Comparison of ENCODE assay signal across 8 cellular contexts in genomic region chr1:40783001-40783905, GRCh38. TPM values are rescaled to one million over a fixed set of nuclear protein-coding genes. Genes with fewer than 3 reads are reported as not detected.
DNase-seq lines count a peak whose midpoint lies in the region; ATAC-seq and TF ChIP-seq lines count a peak whose summit lies in the region.

KCNQ4 (plus strand) TSS chr1:40783787; CDS start chr1:40784094, 307 bp downstream.

- H3K4me3 Mint-ChIP-seq in CD8-positive, alpha-beta T cell, result peak within 1 kb of the TSS; percentile 79
- H3K4me3 Mint-ChIP-seq in activated CD8-positive, alpha-beta T cell treated with anti-CD3 and anti-CD28 coated beads, Interleukin-2, amount 10 ng/mL, durations not matched to agents 7 days and 5 days, result peak within 1 kb of the TSS; percentile 41
- peak within 1 kb of the TSS; percentile 82 for H3K4me3 Mint-ChIP-seq in neural crest cell

- peak within 1 kb of the TSS; percentile 40 for H3K9ac ChIP-seq in HUES6 (ENCODE audit: low read length)

- no peaks in the 10 kb centered on the region for H3K36me3 ChIP-seq in CD8-positive, alpha-beta T cell (ENCODE audit: insufficient read depth, low read length)
- no peaks in the 10 kb centered on the region for H3K36me3 ChIP-seq in HUES6 (ENCODE audit: control insufficient read depth, insufficient read depth, low read length)

- CTCF ChIA-PET in CD8-positive, alpha-beta T cell (lab: Charles Lee), result interaction anchor here (1.3 to 14.1 kb wide), 3 partner anchors 8 to 63 kb away, joined by 15 to 286 read pairs (median 67); no protein-coding TSS in a partner anchor
- CTCF ChIA-PET in activated CD8-positive, alpha-beta T cell treated with anti-CD3 and anti-CD28 coated beads, Interleukin-2, amount 10 ng/mL, durations not matched to agents 7 days and 5 days (lab: Charles Lee), result interaction anchor here (1.1 to 2.1 kb wide), 3 partner anchors 9 to 67 kb away, joined by 3 to 7 read pairs (median 4); no protein-coding TSS in a partner anchor

- DNase-seq in CD8-positive, alpha-beta T cell, result peak in 1 of 7 experiments; percentile 19
- DNase-seq in activated CD8-positive, alpha-beta T cell treated with anti-CD3 and anti-CD28 coated beads, Interleukin-2, amount 10 ng/mL, durations not matched to agents 7 days and 5 days, result no peak
- DNase-seq in fibroblast of pulmonary artery (ENCODE audit: low read depth) (no peak), neural crest cell (ENCODE audit: low read depth, low spot score) (peak; percentile 31), SKM-1 (lab: John Stamatoyannopoulos, UW; ENCODE audit: unreplicated experiment) (no peak), putamen (ENCODE audit: low spot score) (no peak), COLO829 (ENCODE audit: low spot score) (no peak)

- peaks cover 7% of the 10 kb centered on the region for H3K4me1 ChIP-seq in CD8-positive, alpha-beta T cell (ENCODE audit: insufficient read depth, low read length)
- peaks cover 16% of the 10 kb centered on the region for H3K4me1 ChIP-seq in HUES6 (ENCODE audit: control insufficient read depth, insufficient read depth, low read length)

- H3K27ac Mint-ChIP-seq in CD8-positive, alpha-beta T cell, result no peak within 1 kb of the TSS
- H3K27ac Mint-ChIP-seq in activated CD8-positive, alpha-beta T cell treated with anti-CD3 and anti-CD28 coated beads, Interleukin-2, amount 10 ng/mL, durations not matched to agents 7 days and 5 days, result no peak within 1 kb of the TSS
- H3K27ac Mint-ChIP-seq in neural crest cell (ENCODE audit: unreplicated experiment), result no peak within 1 kb of the TSS

- peaks cover 17% of the 10 kb centered on the region for H3K27me3 Mint-ChIP-seq in CD8-positive, alpha-beta T cell (ENCODE audit: low read depth)
- H3K27me3 Mint-ChIP-seq in activated CD8-positive, alpha-beta T cell treated with anti-CD3 and anti-CD28 coated beads, Interleukin-2, amount 10 ng/mL, durations not matched to agents 7 days and 5 days (ENCODE audit: low read depth), result peaks cover 27% of the 10 kb centered on the region
- peaks cover 34% of the 10 kb centered on the region for H3K27me3 Mint-ChIP-seq in neural crest cell (ENCODE audit: low read depth)

- H3K9me3 Mint-ChIP-seq in CD8-positive, alpha-beta T cell, result no peaks in the 10 kb centered on the region
- no peaks in the 10 kb centered on the region for H3K9me3 Mint-ChIP-seq in activated CD8-positive, alpha-beta T cell treated with anti-CD3 and anti-CD28 coated beads, Interleukin-2, amount 10 ng/mL, durations not matched to agents 7 days and 5 days (ENCODE audit: insufficient read depth)
- no peaks in the 10 kb centered on the region for H3K9me3 Mint-ChIP-seq in neural crest cell

- H3K36me3 Mint-ChIP-seq in CD8-positive, alpha-beta T cell, result peaks cover 4% of the 10 kb centered on the region
- H3K36me3 Mint-ChIP-seq in activated CD8-positive, alpha-beta T cell treated with anti-CD3 and anti-CD28 coated beads, Interleukin-2, amount 10 ng/mL, durations not matched to agents 7 days and 5 days (ENCODE audit: low read depth), result peaks cover 3% of the 10 kb centered on the region
- peaks cover 4% of the 10 kb centered on the region for H3K36me3 Mint-ChIP-seq in neural crest cell (ENCODE audit: low read depth)

- ATAC-seq in CD8-positive, alpha-beta T cell, result peak; percentile 45
- ATAC-seq in activated CD8-positive, alpha-beta T cell treated with anti-CD3 and anti-CD28 coated beads, Interleukin-2, amount 10 ng/mL, durations not matched to agents 7 days and 5 days, result peak; percentile 28

- no peak within 1 kb of the TSS for H3K27ac ChIP-seq in CD8-positive, alpha-beta T cell (ENCODE audit: low read depth, low read length)
- H3K27ac ChIP-seq in HUES6 (ENCODE audit: low read depth, low read length), result no peak within 1 kb of the TSS

- no peak for TF ChIP-seq CTCF in CD8-positive, alpha-beta T cell (IDR thresholded peaks at IDR 0.05)
- TF ChIP-seq CTCF in fibroblast of pulmonary artery (IDR thresholded peaks at IDR 0.05; ENCODE audit: low read length, missing control alignments) (no peak), neural crest cell (conservative IDR thresholded peaks at IDR 0.05) (no peak)

- POLR2A ChIA-PET in CD8-positive, alpha-beta T cell (lab: Charles Lee), result interaction anchor here (1.1 kb wide), 1 partner anchor 78 kb away, joined by 4 read pairs; no protein-coding TSS in a partner anchor
- POLR2A ChIA-PET in activated CD8-positive, alpha-beta T cell treated with anti-CD3 and anti-CD28 coated beads, Interleukin-2, amount 10 ng/mL, durations not matched to agents 7 days and 5 days (lab: Charles Lee), result interaction anchor here (1.2 kb wide), 1 partner anchor 12 kb away, joined by 5 read pairs; no protein-coding TSS in a partner anchor

- peaks cover 9% of the 10 kb centered on the region for H3K4me1 Mint-ChIP-seq in CD8-positive, alpha-beta T cell (ENCODE audit: low read depth)
- peaks cover 33% of the 10 kb centered on the region for H3K4me1 Mint-ChIP-seq in activated CD8-positive, alpha-beta T cell treated with anti-CD3 and anti-CD28 coated beads, Interleukin-2, amount 10 ng/mL, durations not matched to agents 7 days and 5 days (ENCODE audit: low read depth)
- peaks cover 38% of the 10 kb centered on the region for H3K4me1 Mint-ChIP-seq in neural crest cell

- H3K27me3 ChIP-seq in CD8-positive, alpha-beta T cell (ENCODE audit: insufficient read depth, low read length), result peaks cover 10% of the 10 kb centered on the region
- peaks cover 56% of the 10 kb centered on the region for H3K27me3 ChIP-seq in HUES6 (ENCODE audit: control insufficient read depth, insufficient read depth, low read length)

- H3K9me3 ChIP-seq in CD8-positive, alpha-beta T cell (ENCODE audit: low read length), result no peaks in the 10 kb centered on the region
- H3K9me3 ChIP-seq in HUES6 (ENCODE audit: control insufficient read depth, insufficient read depth, low read depth, low read length), result no peaks in the 10 kb centered on the region

- peak within 1 kb of the TSS; percentile 23 for H3K4me3 ChIP-seq in CD8-positive, alpha-beta T cell (ENCODE audit: low read depth, low read length)
- H3K4me3 ChIP-seq in HUES6 (ENCODE audit: low read depth, low read length) (peak within 1 kb of the TSS; percentile 73), fibroblast of pulmonary artery (replicated peaks; ENCODE audit: low read depth, low read length) (peak within 1 kb of the TSS; percentile 21)

- intact Hi-C loops in CD8-positive, alpha-beta T cell (cut with DNase I, micrococcal nuclease), result no loop called here

RNA-seq across cellular contexts. Expression of gene KCNQ4, which starts in this region (rescaled TPM):
- under 1 TPM; 0.31 to 0.35 TPM for total RNA-seq in CD8-positive, alpha-beta T cell
- under 1 TPM; 0.73 to 0.87 TPM for total RNA-seq in activated CD8-positive, alpha-beta T cell treated with anti-CD3 and anti-CD28 coated beads, Interleukin-2, amount 10 ng/mL, durations not matched to agents 7 days and 5 days
- 0.89 and 0.91 TPM in 2 replicates for total RNA-seq in neural crest cell

Comparison
In these comparisons a context has a peak if more than half of its experiments do, and no peak if none do; other contexts are left out.
1. Peak in ATAC-seq and H3K4me3 ChIP-seq in CD8-positive, alpha-beta T cell; RNA of the gene not detected or under 1 TPM.
2. Peak in ATAC-seq in activated CD8-positive, alpha-beta T cell treated with anti-CD3 and anti-CD28 coated beads, Interleukin-2, amount 10 ng/mL, durations not matched to agents 7 days and 5 days; RNA of the gene not detected or under 1 TPM.
3. Peak in DNase-seq in neural crest cell; RNA of the gene not detected or under 1 TPM.
4. H3K4me3 ChIP-seq: peak in every context shown above with its lines; median percentile 73 in HUES6; 23 in CD8-positive, alpha-beta T cell; 21 in fibroblast of pulmonary artery.